Comparison of ENCODE assay signal across 13 cellular contexts in the genomic region with DNA sequence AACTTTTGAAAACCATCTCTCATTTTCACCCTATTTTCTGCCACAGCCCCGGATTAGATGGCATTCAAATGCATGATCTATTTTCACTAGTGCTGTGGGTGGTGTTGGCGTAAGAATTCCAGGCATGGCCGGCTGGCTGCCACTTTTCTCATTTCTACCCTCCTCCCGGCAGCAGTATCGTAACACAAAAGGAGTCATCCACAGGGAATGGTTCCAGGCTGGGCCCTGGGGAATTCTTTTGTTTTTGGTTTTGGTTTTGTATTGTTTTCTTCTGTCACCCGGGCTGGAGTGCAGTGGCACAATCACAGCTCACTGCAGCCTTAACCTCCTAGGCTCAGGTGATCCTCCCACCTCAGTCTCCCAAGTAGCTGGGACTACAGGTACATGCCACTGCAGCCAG. TPM values are rescaled to one million over a fixed set of nuclear protein-coding genes. Genes with fewer than 3 reads are reported as not detected.
DNase-seq lines count a peak whose midpoint lies in the region; ATAC-seq and TF ChIP-seq lines count a peak whose summit lies in the region.
"Had no signal": no experiment of that assay in that cellular context is flagged by ENCODE, and none has a peak within 500 bp of the region (broad histone marks: within the 10 kb centered on the region; RNA-seq: fewer than 3 reads in every experiment).

No MANE protein-coding gene starts in this region.

- no peaks in the 10 kb centered on the region for H3K36me3 ChIP-seq in right atrium auricular region
- H3K36me3 ChIP-seq in upper lobe of right lung = peaks cover 8% of the 10 kb centered on the region

- no peaks in the 10 kb centered on the region for H3K9me3 Mint-ChIP-seq in activated T-helper 2 cell treated with anti-CD3 and anti-CD28 coated beads, Interferon-gamma antibody, Interleukin-2, Interleukin-4, amounts not matched to agents 10 μg/mL and 5 μg/mL and 100 μg/mL, durations not matched to agents 14 hours and 24 hours and 36 hours

- no peak overlapping the region for H3K4me3 Mint-ChIP-seq in activated T-helper 2 cell treated with anti-CD3 and anti-CD28 coated beads, Interferon-gamma antibody, Interleukin-2, Interleukin-4, amounts not matched to agents 10 μg/mL and 5 μg/mL and 100 μg/mL, durations not matched to agents 14 hours and 24 hours and 36 hours (ENCODE audit: low read depth)

- H3K27ac ChIP-seq in right atrium auricular region = peak overlapping the region; percentile 19 to 51
- H3K27ac ChIP-seq in upper lobe of right lung = peak overlapping the region; percentile 48
- H3K27ac ChIP-seq: body of pancreas had no signal

- H3K27me3 ChIP-seq in right atrium auricular region (no peaks in the 10 kb centered on the region), upper lobe of right lung (no peaks in the 10 kb centered on the region)
- H3K27me3 ChIP-seq: body of pancreas had no signal

- H3K4me1 ChIP-seq in right atrium auricular region (peaks cover 0 to 26% of the 10 kb centered on the region in 2 donors), upper lobe of right lung (peaks cover 50% of the 10 kb centered on the region)
- H3K4me1 ChIP-seq: body of pancreas had no signal

- intact Hi-C loops in Right ventricle myocardium superior (cut with DNase I) = no loop called here
- intact Hi-C loops in cardiac septum (cut with DNase I) = no loop called here
- intact Hi-C loops in activated T-helper 2 cell treated with anti-CD3 and anti-CD28 coated beads, Interferon-gamma antibody, Interleukin-2, Interleukin-4, amounts not matched to agents 10 μg/mL and 5 μg/mL and 100 μg/mL, durations not matched to agents 14 hours and 24 hours and 36 hours (cut with micrococcal nuclease) = no loop called here
- intact Hi-C loops in upper lobe of right lung (cut with DNase I) = no loop called here

- H3K9me3 ChIP-seq in right atrium auricular region = no peaks in the 10 kb centered on the region
- no peaks in the 10 kb centered on the region for H3K9me3 ChIP-seq in upper lobe of right lung
- H3K9me3 ChIP-seq: body of pancreas had no signal

- peak overlapping the region; percentile 2 for H3K27ac Mint-ChIP-seq in activated T-helper 2 cell treated with anti-CD3 and anti-CD28 coated beads, Interferon-gamma antibody, Interleukin-2, Interleukin-4, amounts not matched to agents 10 μg/mL and 5 μg/mL and 100 μg/mL, durations not matched to agents 14 hours and 24 hours and 36 hours

- no peak for DNase-seq in Right ventricle myocardium superior
- no peak for DNase-seq in cardiac septum (ENCODE audit: low spot score)
- DNase-seq in activated T-helper 2 cell treated with anti-CD3 and anti-CD28 coated beads, Interferon-gamma antibody, Interleukin-2, Interleukin-4, amounts not matched to agents 10 μg/mL and 5 μg/mL and 100 μg/mL, durations not matched to agents 14 hours and 24 hours and 36 hours (ENCODE audit: low spot score) = no peak
- DNase-seq in right atrium auricular region (ENCODE audit: low spot score) = no peak
- no peak for DNase-seq in upper lobe of right lung
- no peak for DNase-seq in NCI-H226
- DNase-seq: AML-193, body of pancreas, NCI-H1048 had no signal

- peaks cover 86% of the 10 kb centered on the region for H3K4me1 Mint-ChIP-seq in activated T-helper 2 cell treated with anti-CD3 and anti-CD28 coated beads, Interferon-gamma antibody, Interleukin-2, Interleukin-4, amounts not matched to agents 10 μg/mL and 5 μg/mL and 100 μg/mL, durations not matched to agents 14 hours and 24 hours and 36 hours (ENCODE audit: low read depth)

- no peak for TF ChIP-seq CTCF in right atrium auricular region (IDR thresholded peaks at IDR 0.05)
- TF ChIP-seq CTCF in upper lobe of right lung (IDR thresholded peaks at IDR 0.05) = no peak

- no peaks in the 10 kb centered on the region for H3K27me3 Mint-ChIP-seq in activated T-helper 2 cell treated with anti-CD3 and anti-CD28 coated beads, Interferon-gamma antibody, Interleukin-2, Interleukin-4, amounts not matched to agents 10 μg/mL and 5 μg/mL and 100 μg/mL, durations not matched to agents 14 hours and 24 hours and 36 hours (ENCODE audit: low read depth)

- ATAC-seq in Right ventricle myocardium superior (ENCODE audit: poor library complexity) (peak; percentile 58), upper lobe of right lung (no peak), HG03159 (IDR thresholded peaks at IDR 0.05; ENCODE audit: unreplicated experiment) (no peak), HG02938 (IDR thresholded peaks at IDR 0.05; ENCODE audit: unreplicated experiment) (no peak)
- ATAC-seq: body of pancreas, sciatic nerve had no signal

- H3K36me3 Mint-ChIP-seq in activated T-helper 2 cell treated with anti-CD3 and anti-CD28 coated beads, Interferon-gamma antibody, Interleukin-2, Interleukin-4, amounts not matched to agents 10 μg/mL and 5 μg/mL and 100 μg/mL, durations not matched to agents 14 hours and 24 hours and 36 hours (ENCODE audit: low read depth) = peaks cover 94% of the 10 kb centered on the region

- H3K4me3 ChIP-seq in right atrium auricular region = no peak overlapping the region
- H3K4me3 ChIP-seq in upper lobe of right lung = no peak overlapping the region
- H3K4me3 ChIP-seq: body of pancreas had no signal

RNA-seq across cellular contexts. Expression of gene JAML, which starts 13.8 kb away (rescaled TPM):
- total RNA-seq in Right ventricle myocardium superior = 2.7 TPM
- 5.4 TPM for total RNA-seq in cardiac septum
- 377 and 389 TPM in 2 replicates for total RNA-seq in activated T-helper 2 cell treated with anti-CD3 and anti-CD28 coated beads, Interferon-gamma antibody, Interleukin-2, Interleukin-4, amounts not matched to agents 10 μg/mL and 5 μg/mL and 100 μg/mL, durations not matched to agents 14 hours and 24 hours and 36 hours
- total RNA-seq in right atrium auricular region = 1 to 10 TPM in 1 of 2 donors, under 1 TPM in 1; 0.48 to 2.2 TPM
- total RNA-seq in upper lobe of right lung = 87.9 TPM

RNA-seq across cellular contexts. Expression of gene SCN2B, which starts 34.6 kb away (rescaled TPM):
- total RNA-seq in Right ventricle myocardium superior (17.6 TPM), cardiac septum (20.0 TPM), right atrium auricular region (1 to 10 TPM; 3.4 to 8.2 TPM), upper lobe of right lung (2.5 TPM)
- total RNA-seq in activated T-helper 2 cell treated with anti-CD3 and anti-CD28 coated beads, Interferon-gamma antibody, Interleukin-2, Interleukin-4, amounts not matched to agents 10 μg/mL and 5 μg/mL and 100 μg/mL, durations not matched to agents 14 hours and 24 hours and 36 hours = 0.02 TPM in 1 of 2 replicates, not detected in the other
- total RNA-seq: mesenteric fat pad had no signal

RNA-seq across cellular contexts. Expression of gene MPZL3, which starts 41.2 kb away (rescaled TPM):
- total RNA-seq in Right ventricle myocardium superior = 1.8 TPM
- 3.8 TPM for total RNA-seq in cardiac septum
- total RNA-seq in activated T-helper 2 cell treated with anti-CD3 and anti-CD28 coated beads, Interferon-gamma antibody, Interleukin-2, Interleukin-4, amounts not matched to agents 10 μg/mL and 5 μg/mL and 100 μg/mL, durations not matched to agents 14 hours and 24 hours and 36 hours = 49.5 and 49.7 TPM in 2 replicates
- total RNA-seq in right atrium auricular region = 1 to 10 TPM; 1.0 to 2.0 TPM
- total RNA-seq in upper lobe of right lung = 11.8 TPM

RNA-seq across cellular contexts. Expression of gene MPZL2, which starts 53.1 kb away (rescaled TPM):
- 9.8 TPM for total RNA-seq in Right ventricle myocardium superior
- 24.2 TPM for total RNA-seq in cardiac septum
- 13.9 and 14.6 TPM in 2 replicates for total RNA-seq in activated T-helper 2 cell treated with anti-CD3 and anti-CD28 coated beads, Interferon-gamma antibody, Interleukin-2, Interleukin-4, amounts not matched to agents 10 μg/mL and 5 μg/mL and 100 μg/mL, durations not matched to agents 14 hours and 24 hours and 36 hours
- total RNA-seq in right atrium auricular region = 10 to 100 TPM; 13.8 to 16.8 TPM
- total RNA-seq in upper lobe of right lung = 119 TPM

RNA-seq across cellular contexts. Expression of gene SCN4B, which starts 58.4 kb away (rescaled TPM):
- 12.0 TPM for total RNA-seq in Right ventricle myocardium superior
- 17.0 TPM for total RNA-seq in cardiac septum
- 0.30 and 0.32 TPM in 2 replicates for total RNA-seq in activated T-helper 2 cell treated with anti-CD3 and anti-CD28 coated beads, Interferon-gamma antibody, Interleukin-2, Interleukin-4, amounts not matched to agents 10 μg/mL and 5 μg/mL and 100 μg/mL, durations not matched to agents 14 hours and 24 hours and 36 hours
- total RNA-seq in right atrium auricular region = 10 to 100 TPM in 1 of 2 donors, 1 to 10 TPM in 1; 2.5 to 11.8 TPM
- 7.2 TPM for total RNA-seq in upper lobe of right lung

Comparison
In these comparisons a context has a peak if more than half of its experiments do, and no peak if none do; other contexts are left out.
1. RNA of gene JAML, which starts 13.8 kb away (total RNA-seq): 377 to 389 TPM in activated T-helper 2 cell treated with anti-CD3 and anti-CD28 coated beads, Interferon-gamma antibody, Interleukin-2, Interleukin-4, amounts not matched to agents 10 μg/mL and 5 μg/mL and 100 μg/mL, durations not matched to agents 14 hours and 24 hours and 36 hours and 87.9 TPM in upper lobe of right lung (single experiment); 5.4 TPM in cardiac septum (single experiment), 2.7 TPM in Right ventricle myocardium superior (single experiment) and 0.48 to 2.2 TPM in right atrium auricular region; every median in the first group is over 10 times any median in the second.